ENCODE assay signal across 12 cellular contexts in genomic region chr10:77833225-77833624, GRCh38.
DNase-seq lines count a peak whose midpoint lies in the region; ATAC-seq and TF ChIP-seq lines count a peak whose summit lies in the region.
"Had no signal": no experiment of that assay in that cellular context is flagged by ENCODE, and none has a peak within 500 bp of the region (broad histone marks: within the 10 kb centered on the region; RNA-seq: fewer than 3 reads in every experiment).

No MANE protein-coding gene starts in this region.

- TF ChIP-seq CTCF in Caco-2 (IDR thresholded peaks at IDR 0.05; ENCODE audit: insufficient read depth in 1 of 2, low read depth in 1 of 2, low read length in 1 of 2, severe bottlenecking in 1 of 2, unreplicated experiment in 1 of 2): no peak

- intact Hi-C loops in Caco-2 (cut with micrococcal nuclease; ENCODE audit: unreplicated experiment): no loop called here

- peaks cover 9% of the 10 kb centered on the region for H3K36me3 ChIP-seq in Caco-2 (ENCODE audit: control insufficient read depth, insufficient read depth, low read length)

- peaks cover 22% of the 10 kb centered on the region for H3K4me1 Mint-ChIP-seq in T-helper 1 cell treated with Interleukin-12 subunit alpha and Interleukin-12 subunit beta and Interleukin-4 antibody, amounts not matched to agents 30 μg/mL and 1 μg/mL, for 36 hours (ENCODE audit: low read depth)
- peaks cover 27% of the 10 kb centered on the region for H3K4me1 Mint-ChIP-seq in activated T-helper 17 cell treated with anti-CD3 and anti-CD28 coated beads, Interleukin-2, amount 50 U/mL, for 72 hours
- H3K4me1 Mint-ChIP-seq in effector memory CD8-positive, alpha-beta T cell (ENCODE audit: low read depth in 2 of 2): peaks cover 22 to 44% of the 10 kb centered on the region in 2 donors
- H3K4me1 Mint-ChIP-seq in Caco-2 (ENCODE audit: low read depth, unreplicated experiment): no peaks in the 10 kb centered on the region

- CTCF ChIA-PET in Caco-2 (lab: Charles Lee): no interaction called here

- H3K4me3 Mint-ChIP-seq in T-helper 1 cell treated with Interleukin-12 subunit alpha and Interleukin-12 subunit beta and Interleukin-4 antibody, amounts not matched to agents 30 μg/mL and 1 μg/mL, for 36 hours: no peak overlapping the region
- peak overlapping the region; percentile 9 for H3K4me3 Mint-ChIP-seq in activated T-helper 17 cell treated with anti-CD3 and anti-CD28 coated beads, Interleukin-2, amount 50 U/mL, for 72 hours
- H3K4me3 Mint-ChIP-seq in effector memory CD8-positive, alpha-beta T cell: no peak overlapping the region
- H3K4me3 Mint-ChIP-seq in Caco-2 (ENCODE audit: unreplicated experiment): no peak overlapping the region
- H3K4me3 Mint-ChIP-seq: CD14-positive monocyte had no signal

- H3K4me1 ChIP-seq in Caco-2: no peaks in the 10 kb centered on the region

- BruUV-seq in Caco-2 (replicated peaks; lab: Mats Ljungman, UMichigan): no TSS peak

- no peaks in the 10 kb centered on the region for H3K27me3 Mint-ChIP-seq in T-helper 1 cell treated with Interleukin-12 subunit alpha and Interleukin-12 subunit beta and Interleukin-4 antibody, amounts not matched to agents 30 μg/mL and 1 μg/mL, for 36 hours (ENCODE audit: low read depth)
- no peaks in the 10 kb centered on the region for H3K27me3 Mint-ChIP-seq in activated T-helper 17 cell treated with anti-CD3 and anti-CD28 coated beads, Interleukin-2, amount 50 U/mL, for 72 hours
- H3K27me3 Mint-ChIP-seq in effector memory CD8-positive, alpha-beta T cell: no peaks in the 10 kb centered on the region
- H3K27me3 Mint-ChIP-seq in Caco-2 (ENCODE audit: insufficient read depth, unreplicated experiment): no peaks in the 10 kb centered on the region

- DNase-seq in T-helper 1 cell: no peak
- DNase-seq in effector memory CD8-positive, alpha-beta T cell: no peak
- no peak for DNase-seq in NCI-H446 treated with DMSO at 0.1 percent for 48 hours (lab: John Stamatoyannopoulos, UW)
- DNase-seq in activated CD4-positive, alpha-beta T cell treated with anti-CD3 and anti-CD28 coated beads for 4 hours: no peak
- no peak for DNase-seq in Caco-2
- DNase-seq: DMS53, GF-D8 had no signal

- POLR2A ChIA-PET in Caco-2 (lab: Charles Lee): no interaction called here

- H3K36me3 Mint-ChIP-seq in T-helper 1 cell treated with Interleukin-12 subunit alpha and Interleukin-12 subunit beta and Interleukin-4 antibody, amounts not matched to agents 30 μg/mL and 1 μg/mL, for 36 hours (ENCODE audit: low read depth): peaks cover 2% of the 10 kb centered on the region
- H3K36me3 Mint-ChIP-seq in activated T-helper 17 cell treated with anti-CD3 and anti-CD28 coated beads, Interleukin-2, amount 50 U/mL, for 72 hours (ENCODE audit: low read depth): no peaks in the 10 kb centered on the region
- peaks cover 51% of the 10 kb centered on the region for H3K36me3 Mint-ChIP-seq in effector memory CD8-positive, alpha-beta T cell (ENCODE audit: insufficient read depth)
- H3K36me3 Mint-ChIP-seq in Caco-2 (ENCODE audit: insufficient read depth, unreplicated experiment): peaks cover 71% of the 10 kb centered on the region
- H3K36me3 Mint-ChIP-seq: CD14-positive monocyte had no signal

- H3K27ac Mint-ChIP-seq in T-helper 1 cell treated with Interleukin-12 subunit alpha and Interleukin-12 subunit beta and Interleukin-4 antibody, amounts not matched to agents 30 μg/mL and 1 μg/mL, for 36 hours: peak overlapping the region; percentile 20
- H3K27ac Mint-ChIP-seq in activated T-helper 17 cell treated with anti-CD3 and anti-CD28 coated beads, Interleukin-2, amount 50 U/mL, for 72 hours: no peak overlapping the region
- peak overlapping the region; percentile 96 to 97 for H3K27ac Mint-ChIP-seq in effector memory CD8-positive, alpha-beta T cell
- no peak overlapping the region for H3K27ac Mint-ChIP-seq in Caco-2 (ENCODE audit: unreplicated experiment)

- no peak for ATAC-seq in activated T-helper 17 cell treated with anti-CD3 and anti-CD28 coated beads, Interleukin-2, amount 50 U/mL, for 72 hours (replicated peaks)
- no peak for ATAC-seq in effector memory CD8-positive, alpha-beta T cell (replicated peaks)
- ATAC-seq in HG03469 (IDR thresholded peaks at IDR 0.05; ENCODE audit: unreplicated experiment): no peak

- no peak overlapping the region for H3K4me3 ChIP-seq in Caco-2 (ENCODE audit: low read depth, low read length)
- H3K4me3 ChIP-seq: HAP-1 had no signal

- no peaks in the 10 kb centered on the region for H3K27me3 ChIP-seq in Caco-2 (replicated peaks; ENCODE audit: control insufficient read depth, insufficient read depth, low read length)

- H3K9me3 ChIP-seq in Caco-2: no peaks in the 10 kb centered on the region
- H3K9me3 ChIP-seq: HAP-1 had no signal

- no peaks in the 10 kb centered on the region for H3K9me3 Mint-ChIP-seq in T-helper 1 cell treated with Interleukin-12 subunit alpha and Interleukin-12 subunit beta and Interleukin-4 antibody, amounts not matched to agents 30 μg/mL and 1 μg/mL, for 36 hours
- H3K9me3 Mint-ChIP-seq in activated T-helper 17 cell treated with anti-CD3 and anti-CD28 coated beads, Interleukin-2, amount 50 U/mL, for 72 hours: no peaks in the 10 kb centered on the region
- H3K9me3 Mint-ChIP-seq in effector memory CD8-positive, alpha-beta T cell: no peaks in the 10 kb centered on the region
- H3K9me3 Mint-ChIP-seq in Caco-2 (ENCODE audit: unreplicated experiment): no peaks in the 10 kb centered on the region

Comparison
In these comparisons a context has a peak if more than half of its experiments do, and no peak if none do; other contexts are left out.
1. H3K27ac Mint-ChIP-seq: peak in T-helper 1 cell treated with Interleukin-12 subunit alpha and Interleukin-12 subunit beta and Interleukin-4 antibody, amounts not matched to agents 30 μg/mL and 1 μg/mL, for 36 hours (single experiment) and effector memory CD8-positive, alpha-beta T cell (2 of 2); none in activated T-helper 17 cell treated with anti-CD3 and anti-CD28 coated beads, Interleukin-2, amount 50 U/mL, for 72 hours (single experiment) and Caco-2 (single experiment).